ENCODE assay signal across 1 cellular context in genomic region chr17:31320231-31320630, GRCh38.
TF ChIP-seq lines count a peak whose summit lies in the region.

No MANE protein-coding gene starts in this region.

TF ChIP-seq in HepG2, 621 proteins besides CTCF, POLR2A, EP300 and RAD21:
- TF ChIP-seq ZNF503 (CRISPR knock-in tag; IDR thresholded peaks at IDR 0.05): no peak
- TF ChIP-seq MTERF4 (CRISPR knock-in tag; IDR thresholded peaks at IDR 0.05): no peak
- TF ChIP-seq DR1 (CRISPR knock-in tag; IDR thresholded peaks at IDR 0.05): no peak
- no peak for TF ChIP-seq SMARCE1 (IDR thresholded peaks at IDR 0.05; ENCODE audit: borderline replicate concordance)
- no peak for TF ChIP-seq ZHX1 (CRISPR knock-in tag; IDR thresholded peaks at IDR 0.05; ENCODE audit: low read depth)
- no peak for TF ChIP-seq ESRRA (CRISPR knock-in tag; IDR thresholded peaks at IDR 0.05; ENCODE audit: low read depth)
- no peak for TF ChIP-seq SMAD1 (CRISPR knock-in tag; IDR thresholded peaks at IDR 0.05; ENCODE audit: borderline replicate concordance, low read depth)
- no peak for TF ChIP-seq CCDC6 (CRISPR knock-in tag; IDR thresholded peaks at IDR 0.05)
- no peak for TF ChIP-seq IRF1 (CRISPR knock-in tag; IDR thresholded peaks at IDR 0.05; ENCODE audit: low read depth)
- no peak for TF ChIP-seq ZNF660 (CRISPR knock-in tag; IDR thresholded peaks at IDR 0.05; ENCODE audit: borderline replicate concordance, low read depth)
- no peak for TF ChIP-seq DPF2 (CRISPR knock-in tag; IDR thresholded peaks at IDR 0.05; ENCODE audit: borderline replicate concordance, low read depth)
- no peak for TF ChIP-seq GABPB1 (CRISPR knock-in tag; IDR thresholded peaks at IDR 0.05)
- TF ChIP-seq SIN3B (IDR thresholded peaks at IDR 0.05; ENCODE audit: low read length): no peak
- TF ChIP-seq SRY (CRISPR knock-in tag; IDR thresholded peaks at IDR 0.05): no peak
- no peak for TF ChIP-seq RFXAP (CRISPR knock-in tag; IDR thresholded peaks at IDR 0.05; ENCODE audit: borderline replicate concordance)
- TF ChIP-seq CREB1 (IDR thresholded peaks at IDR 0.05): no peak
- TF ChIP-seq CREB1 (CRISPR knock-in tag; IDR thresholded peaks at IDR 0.05): no peak
- no peak for TF ChIP-seq ZNF746 (CRISPR knock-in tag; IDR thresholded peaks at IDR 0.05)
- no peak for TF ChIP-seq ZNF691 (CRISPR knock-in tag; IDR thresholded peaks at IDR 0.05; ENCODE audit: borderline replicate concordance, low read depth)
